Comparison of ENCODE assay signal across 11 cellular contexts in genomic region chr16:50781043-50781442, GRCh38. TPM values are rescaled to one million over a fixed set of nuclear protein-coding genes. Genes with fewer than 3 reads are reported as not detected.
DNase-seq lines count a peak whose midpoint lies in the region; FAIRE-seq and TF ChIP-seq lines count a peak whose summit lies in the region.
"Had no signal": no experiment of that assay in that cellular context is flagged by ENCODE, and none has a peak within 500 bp of the region (broad histone marks: within the 10 kb centered on the region; RNA-seq: fewer than 3 reads in every experiment).

No MANE protein-coding gene starts in this region.

- H3K27ac Mint-ChIP-seq in activated T-helper 1 cell treated with anti-CD3 and anti-CD28 coated beads, Interleukin-12 subunit alpha, Interleukin-12 subunit beta, Interleukin-2, Interleukin-4 antibody, amounts not matched to agents 30 ng/mL and 10 ng/mL and 1 ng/mL, durations not matched to agents 14 hours and 24 hours and 36 hours, result peak overlapping the region; percentile 62

- no peak overlapping the region for H3K4me3 Mint-ChIP-seq in activated T-helper 1 cell treated with anti-CD3 and anti-CD28 coated beads, Interleukin-12 subunit alpha, Interleukin-12 subunit beta, Interleukin-2, Interleukin-4 antibody, amounts not matched to agents 30 ng/mL and 10 ng/mL and 1 ng/mL, durations not matched to agents 14 hours and 24 hours and 36 hours

- no peak for DNase-seq in activated T-helper 1 cell treated with anti-CD3 and anti-CD28 coated beads, Interleukin-12 subunit alpha, Interleukin-12 subunit beta, Interleukin-2, Interleukin-4 antibody, amounts not matched to agents 30 ng/mL and 10 ng/mL and 1 ng/mL, durations not matched to agents 14 hours and 24 hours and 36 hours (ENCODE audit: low spot score)
- DNase-seq in iPS DF 4.7 (ENCODE audit: extremely low read depth, low spot score) (peak; percentile 22), Ammon's horn (ENCODE audit: low spot score) (no peak), HTR-8/SVneo (ENCODE audit: insufficient read length, low spot score) (no peak), NCI-H524 (lab: John Stamatoyannopoulos, UW) (no peak)
- no peak for DNase-seq in stimulated activated naive CD4-positive, alpha-beta T cell treated with Interleukin-2 at 50 U/mL for 16 hours (lab: John Stamatoyannopoulos, UW)
- DNase-seq: activated CD8-positive, alpha-beta memory T cell treated with anti-CD3 and anti-CD28 coated beads for 24 hours; DMS79 had no signal

- H3K27me3 Mint-ChIP-seq in activated T-helper 1 cell treated with anti-CD3 and anti-CD28 coated beads, Interleukin-12 subunit alpha, Interleukin-12 subunit beta, Interleukin-2, Interleukin-4 antibody, amounts not matched to agents 30 ng/mL and 10 ng/mL and 1 ng/mL, durations not matched to agents 14 hours and 24 hours and 36 hours (ENCODE audit: insufficient read depth), result no peaks in the 10 kb centered on the region

- peaks cover 44% of the 10 kb centered on the region for H3K4me1 Mint-ChIP-seq in activated T-helper 1 cell treated with anti-CD3 and anti-CD28 coated beads, Interleukin-12 subunit alpha, Interleukin-12 subunit beta, Interleukin-2, Interleukin-4 antibody, amounts not matched to agents 30 ng/mL and 10 ng/mL and 1 ng/mL, durations not matched to agents 14 hours and 24 hours and 36 hours (ENCODE audit: low read depth)

- H3K36me3 Mint-ChIP-seq in activated T-helper 1 cell treated with anti-CD3 and anti-CD28 coated beads, Interleukin-12 subunit alpha, Interleukin-12 subunit beta, Interleukin-2, Interleukin-4 antibody, amounts not matched to agents 30 ng/mL and 10 ng/mL and 1 ng/mL, durations not matched to agents 14 hours and 24 hours and 36 hours (ENCODE audit: low read depth), result peaks cover 67% of the 10 kb centered on the region

- H3K9me3 Mint-ChIP-seq in activated T-helper 1 cell treated with anti-CD3 and anti-CD28 coated beads, Interleukin-12 subunit alpha, Interleukin-12 subunit beta, Interleukin-2, Interleukin-4 antibody, amounts not matched to agents 30 ng/mL and 10 ng/mL and 1 ng/mL, durations not matched to agents 14 hours and 24 hours and 36 hours, result no peaks in the 10 kb centered on the region

- FAIRE-seq in HTR-8/SVneo (lab: Jason Lieb, UNC), result no peak
- FAIRE-seq: frontal cortex had no signal

- TF ChIP-seq CTCF in C4-2B (conservative IDR thresholded peaks at IDR 0.05) (peak; percentile 19), GM12873 (IDR thresholded peaks at IDR 0.05; ENCODE audit: insufficient read depth, low read depth, low read length, missing control alignments) (peak; percentile 39)

- H3K27ac ChIP-seq in C4-2B, result no peak overlapping the region

- intact Hi-C loops in activated T-helper 1 cell treated with anti-CD3 and anti-CD28 coated beads, Interleukin-12 subunit alpha, Interleukin-12 subunit beta, Interleukin-2, Interleukin-4 antibody, amounts not matched to agents 30 ng/mL and 10 ng/mL and 1 ng/mL, durations not matched to agents 14 hours and 24 hours and 36 hours (cut with micrococcal nuclease), result loop anchor here (2.0 kb wide), 2 partner anchors 26 to 34 kb away; no protein-coding TSS in a partner anchor

RNA-seq across cellular contexts. Expression of gene CYLD, which starts 39.2 kb away (rescaled TPM):
- 219 and 223 TPM in 2 replicates for total RNA-seq in activated T-helper 1 cell treated with anti-CD3 and anti-CD28 coated beads, Interleukin-12 subunit alpha, Interleukin-12 subunit beta, Interleukin-2, Interleukin-4 antibody, amounts not matched to agents 30 ng/mL and 10 ng/mL and 1 ng/mL, durations not matched to agents 14 hours and 24 hours and 36 hours
